13 cellular contexts compared by ENCODE assay signal in genomic region chr3:31858439-31858838, GRCh38.
DNase-seq lines count a peak whose midpoint lies in the region; ATAC-seq and TF ChIP-seq lines count a peak whose summit lies in the region.
"Had no signal": no experiment of that assay in that cellular context is flagged by ENCODE, and none has a peak within 500 bp of the region (broad histone marks: within the 10 kb centered on the region; RNA-seq: fewer than 3 reads in every experiment).

No MANE protein-coding gene starts in this region.

- H3K4me1 Mint-ChIP-seq in activated naive CD4-positive, alpha-beta T cell treated with anti-CD3 and anti-CD28 coated beads for 36 hours (ENCODE audit: low read depth): no peaks in the 10 kb centered on the region
- H3K4me1 Mint-ChIP-seq in stimulated activated memory B cell treated with anti-CD40 and anti-IgM and Interleukin-4, amounts not matched to agents 10 μg/mL and 1 μg/mL and 100 μg/mL, for 72 hours: peaks cover 76% of the 10 kb centered on the region
- H3K4me1 Mint-ChIP-seq: activated T-helper 17 cell treated with anti-CD3 and anti-CD28 coated beads, Interleukin-2, amount 50 U/mL, for 72 hours had no signal

- intact Hi-C loops in activated naive CD4-positive, alpha-beta T cell treated with anti-CD3 and anti-CD28 coated beads for 36 hours (cut with micrococcal nuclease): loop anchor here (5.0 kb wide), 1 partner anchor 284 kb away; no protein-coding TSS in a partner anchor

- no peaks in the 10 kb centered on the region for H4K20me1 ChIP-seq in MM.1S (ENCODE audit: insufficient read depth, low read length)

- no peak overlapping the region for H3K4me3 ChIP-seq in MM.1S (ENCODE audit: low read length)

- H3K4me3 Mint-ChIP-seq in activated naive CD4-positive, alpha-beta T cell treated with anti-CD3 and anti-CD28 coated beads for 36 hours: no peak overlapping the region
- H3K4me3 Mint-ChIP-seq in stimulated activated memory B cell treated with anti-CD40 and anti-IgM and Interleukin-4, amounts not matched to agents 10 μg/mL and 1 μg/mL and 100 μg/mL, for 72 hours: no peak overlapping the region
- H3K4me3 Mint-ChIP-seq: activated T-helper 17 cell treated with anti-CD3 and anti-CD28 coated beads, Interleukin-2, amount 50 U/mL, for 72 hours had no signal

- H3K27ac Mint-ChIP-seq in activated naive CD4-positive, alpha-beta T cell treated with anti-CD3 and anti-CD28 coated beads for 36 hours: no peak overlapping the region
- peak overlapping the region; percentile 81 for H3K27ac Mint-ChIP-seq in stimulated activated memory B cell treated with anti-CD40 and anti-IgM and Interleukin-4, amounts not matched to agents 10 μg/mL and 1 μg/mL and 100 μg/mL, for 72 hours
- H3K27ac Mint-ChIP-seq: activated T-helper 17 cell treated with anti-CD3 and anti-CD28 coated beads, Interleukin-2, amount 50 U/mL, for 72 hours had no signal

- no peaks in the 10 kb centered on the region for H3K36me3 ChIP-seq in MM.1S (replicated peaks; ENCODE audit: insufficient read depth, low read length)

- H3K9me3 ChIP-seq in MM.1S (replicated peaks; ENCODE audit: insufficient read depth, low read length): no peaks in the 10 kb centered on the region

- TF ChIP-seq CTCF in MM.1S (IDR thresholded peaks at IDR 0.05; ENCODE audit: low read length): 0 out of 2 replicates have a peak, but pooled peaks have one; percentile 9

- H3K9me3 Mint-ChIP-seq in activated naive CD4-positive, alpha-beta T cell treated with anti-CD3 and anti-CD28 coated beads for 36 hours: no peaks in the 10 kb centered on the region
- no peaks in the 10 kb centered on the region for H3K9me3 Mint-ChIP-seq in stimulated activated memory B cell treated with anti-CD40 and anti-IgM and Interleukin-4, amounts not matched to agents 10 μg/mL and 1 μg/mL and 100 μg/mL, for 72 hours
- H3K9me3 Mint-ChIP-seq: activated T-helper 17 cell treated with anti-CD3 and anti-CD28 coated beads, Interleukin-2, amount 50 U/mL, for 72 hours had no signal

- H3K9me2 ChIP-seq in MM.1S (replicated peaks; ENCODE audit: insufficient read depth, low read length): no peaks in the 10 kb centered on the region

- no peak overlapping the region for H3K9ac ChIP-seq in MM.1S (ENCODE audit: low read length)

- no peak overlapping the region for H2AFZ ChIP-seq in MM.1S (ENCODE audit: low read length)

- H3K4me1 ChIP-seq in MM.1S (ENCODE audit: low read length): peaks cover 7% of the 10 kb centered on the region

- H3F3A ChIP-seq in MM.1S (ENCODE audit: insufficient read depth, low read length): peaks cover 7% of the 10 kb centered on the region

- no peaks in the 10 kb centered on the region for H3K36me3 Mint-ChIP-seq in activated naive CD4-positive, alpha-beta T cell treated with anti-CD3 and anti-CD28 coated beads for 36 hours (ENCODE audit: low read depth)
- H3K36me3 Mint-ChIP-seq in stimulated activated memory B cell treated with anti-CD40 and anti-IgM and Interleukin-4, amounts not matched to agents 10 μg/mL and 1 μg/mL and 100 μg/mL, for 72 hours: peaks cover 30% of the 10 kb centered on the region

- no peaks in the 10 kb centered on the region for H3K27me3 ChIP-seq in MM.1S (replicated peaks; ENCODE audit: insufficient read depth, low read length)

- peaks cover 7% of the 10 kb centered on the region for H3K27me3 Mint-ChIP-seq in activated naive CD4-positive, alpha-beta T cell treated with anti-CD3 and anti-CD28 coated beads for 36 hours (ENCODE audit: low read depth)
- H3K27me3 Mint-ChIP-seq in stimulated activated memory B cell treated with anti-CD40 and anti-IgM and Interleukin-4, amounts not matched to agents 10 μg/mL and 1 μg/mL and 100 μg/mL, for 72 hours: no peaks in the 10 kb centered on the region

- H3K4me2 ChIP-seq in MM.1S (ENCODE audit: low read depth, low read length): no peak overlapping the region

- CTCF ChIA-PET in activated naive CD4-positive, alpha-beta T cell treated with anti-CD3 and anti-CD28 coated beads for 36 hours (lab: Charles Lee): interaction anchor here (1.0 kb wide), 1 partner anchor 9 kb away, joined by 3 read pairs; no protein-coding TSS in a partner anchor

- ATAC-seq in stimulated activated memory B cell treated with anti-CD40 and anti-IgM and Interleukin-4, amounts not matched to agents 10 μg/mL and 1 μg/mL and 100 μg/mL, for 72 hours: peak; percentile 48
- ATAC-seq in GM19455 (IDR thresholded peaks at IDR 0.05; ENCODE audit: unreplicated experiment): no peak
- ATAC-seq in GM18498 (IDR thresholded peaks at IDR 0.05; ENCODE audit: unreplicated experiment): no peak
- ATAC-seq: activated T-helper 17 cell treated with anti-CD3 and anti-CD28 coated beads, Interleukin-2, amount 50 U/mL, for 72 hours had no signal

- DNase-seq in activated naive CD4-positive, alpha-beta T cell treated with anti-CD3 and anti-CD28 coated beads for 36 hours: peak; percentile 14
- no peak for DNase-seq in activated naive CD4-positive, alpha-beta T cell (lab: John Stamatoyannopoulos, UW)
- DNase-seq in MM.1S (peak; percentile 17), amniotic epithelial cell (ENCODE audit: low read depth) (peak; percentile 16)
- no peak for DNase-seq in activated CD4-positive, CD25-positive, alpha-beta regulatory T cell (lab: John Stamatoyannopoulos, UW)
- DNase-seq: activated CD4-positive, alpha-beta T cell treated with anti-CD3 and anti-CD28 coated beads, Interleukin-2, amount 50 U/mL, for 1 hour; foreskin melanocyte; NCI-H2107; trophoblast cell had no signal

- no peak overlapping the region for H3K27ac ChIP-seq in MM.1S (ENCODE audit: low read length)

- no peaks in the 10 kb centered on the region for H3K79me2 ChIP-seq in MM.1S (ENCODE audit: low read length)

Comparison
In these comparisons a context has a peak if more than half of its experiments do, and no peak if none do; other contexts are left out.
1. DNase-seq: peak in activated naive CD4-positive, alpha-beta T cell treated with anti-CD3 and anti-CD28 coated beads for 36 hours (single experiment), MM.1S (single experiment) and amniotic epithelial cell (single experiment); none in activated naive CD4-positive, alpha-beta T cell (0 of 4) and activated CD4-positive, CD25-positive, alpha-beta regulatory T cell (0 of 4).